In genomic region chr22:31093090-31093850, GRCh38 we compare ENCODE assay signal across 14 cellular contexts. TPM values are rescaled to one million over a fixed set of nuclear protein-coding genes. Genes with fewer than 3 reads are reported as not detected.
DNase-seq lines count a peak whose midpoint lies in the region; ATAC-seq and TF ChIP-seq lines count a peak whose summit lies in the region.
"Had no signal": no experiment of that assay in that cellular context is flagged by ENCODE, and none has a peak within 500 bp of the region (broad histone marks: within the 10 kb centered on the region; RNA-seq: fewer than 3 reads in every experiment).

No MANE protein-coding gene starts in this region.

- H3K4me1 ChIP-seq in BLaER1 (peaks cover 44% of the 10 kb centered on the region), heart right ventricle (peaks cover 0 to 81% (median 28%) of the 10 kb centered on the region in 9 donors), mesenchymal stem cell (ENCODE audit: control insufficient read depth, insufficient read depth, low read depth, low read length) (peaks cover 12% of the 10 kb centered on the region)

- H3K4me1 Mint-ChIP-seq in stimulated activated effector memory CD8-positive, alpha-beta T cell treated with anti-CD3 and anti-CD28 coated beads, Interleukin-12 subunit alpha, Interleukin-12 subunit beta, amount 100 ng/mL, for 72 hours: peaks cover 5% of the 10 kb centered on the region
- H3K4me1 Mint-ChIP-seq: mesothelial cell of epicardium had no signal

- no peak overlapping the region for H4K91ac ChIP-seq in mesenchymal stem cell (ENCODE audit: low read length)

- H3K27ac ChIP-seq in BLaER1 (peak overlapping the region; percentile 38), WERI-Rb-1 (peak overlapping the region; percentile 89), heart right ventricle (peak overlapping the region; percentile 78 to 97 (median 94)), mesenchymal stem cell (ENCODE audit: low read length, poor library complexity, severe bottlenecking) (no peak overlapping the region)

- H2AFZ ChIP-seq in mesenchymal stem cell (ENCODE audit: low read depth, low read length): no peak overlapping the region

- peaks cover 58% of the 10 kb centered on the region for H3K79me1 ChIP-seq in mesenchymal stem cell (replicated peaks; ENCODE audit: low read length, poor library complexity, severe bottlenecking)

- H4K8ac ChIP-seq in mesenchymal stem cell (ENCODE audit: low read length): no peak overlapping the region

- H3K4me3 ChIP-seq in BLaER1 (no peak overlapping the region), WERI-Rb-1 (ENCODE audit: low read depth, low read length) (no peak overlapping the region), heart right ventricle (peak overlapping the region; percentile 32 to 63 (median 57)), mesenchymal stem cell (ENCODE audit: insufficient read depth in 1 of 2, low read depth in 1 of 2, low read length in 2 of 2) (no peak overlapping the region)

- no peak overlapping the region for H3K14ac ChIP-seq in mesenchymal stem cell (ENCODE audit: low read length in 2 of 2)

- no peaks in the 10 kb centered on the region; the same call in 1 of the 2 replicates for H4K20me1 ChIP-seq in BLaER1

- H3K4me3 Mint-ChIP-seq in stimulated activated effector memory CD8-positive, alpha-beta T cell treated with anti-CD3 and anti-CD28 coated beads, Interleukin-12 subunit alpha, Interleukin-12 subunit beta, amount 100 ng/mL, for 72 hours: no peak overlapping the region
- H3K4me3 Mint-ChIP-seq: activated T-cell treated with anti-CD3 and anti-CD28 coated beads, Interleukin-2, amount 50 U/mL, for 4 hours; mesothelial cell of epicardium had no signal

- H3K18ac ChIP-seq in mesenchymal stem cell (ENCODE audit: low read depth in 1 of 2, low read length in 2 of 2): no peak overlapping the region

- H3K36me3 ChIP-seq in BLaER1: peaks cover 96% of the 10 kb centered on the region
- peaks cover 55% of the 10 kb centered on the region for H3K36me3 ChIP-seq in WERI-Rb-1
- H3K36me3 ChIP-seq in heart right ventricle: peaks cover 0 to 100% (median 91%) of the 10 kb centered on the region in 9 donors
- H3K36me3 ChIP-seq in mesenchymal stem cell (ENCODE audit: control insufficient read depth in 1 of 2, insufficient read depth in 2 of 2, low read depth in 1 of 2, low read length in 2 of 2): peaks cover 95 to 97% of the 10 kb centered on the region in 2 experiments

- DNase-seq in WERI-Rb-1 (no peak), heart right ventricle (peak; percentile 81 to 84), putamen (ENCODE audit: low spot score) (peak; percentile 68), mesenchymal stem cell (no peak), NCI-H1930 (lab: John Stamatoyannopoulos, UW) (no peak), HT-29 (ENCODE audit: low spot score) (no peak)
- DNase-seq in stimulated activated effector memory CD8-positive, alpha-beta T cell treated with anti-CD3 and anti-CD28 coated beads, Interleukin-12 subunit alpha, Interleukin-12 subunit beta, amount 100 ng/mL, for 72 hours (ENCODE audit: low spot score in 2 of 2): no peak
- DNase-seq: activated CD4-positive, CD25-positive, alpha-beta regulatory T cell treated with anti-CD3 and anti-CD28 coated beads, Interleukin-2, amount 50 U/mL, for 72 hours; activated T-cell treated with anti-CD3 and anti-CD28 coated beads, Interleukin-2, amount 50 U/mL, for 4 hours; KBM-7; NCI-H187 treated with DMSO at 0.1 percent for 48 hours had no signal

- no peak overlapping the region for H3K27ac Mint-ChIP-seq in stimulated activated effector memory CD8-positive, alpha-beta T cell treated with anti-CD3 and anti-CD28 coated beads, Interleukin-12 subunit alpha, Interleukin-12 subunit beta, amount 100 ng/mL, for 72 hours
- H3K27ac Mint-ChIP-seq: mesothelial cell of epicardium had no signal

- H3K4me2 ChIP-seq in BLaER1 (peak overlapping the region; percentile 76), mesenchymal stem cell (ENCODE audit: low read length, poor library complexity, severe bottlenecking) (no peak overlapping the region)

- no peak overlapping the region for H2BK15ac ChIP-seq in mesenchymal stem cell (ENCODE audit: low read depth, poor library complexity, severe bottlenecking)

- no peak overlapping the region for H3K23ac ChIP-seq in mesenchymal stem cell (ENCODE audit: low read length in 2 of 2)

- H3K9ac ChIP-seq in BLaER1 (0 out of 2 replicates have a peak overlapping the region, but pooled peaks have one; percentile 40), mesenchymal stem cell (ENCODE audit: low read length) (no peak overlapping the region)

- H3K4ac ChIP-seq in mesenchymal stem cell (ENCODE audit: low read depth in 1 of 2, low read length in 2 of 2): no peak overlapping the region

- no peaks in the 10 kb centered on the region for H3K9me3 Mint-ChIP-seq in stimulated activated effector memory CD8-positive, alpha-beta T cell treated with anti-CD3 and anti-CD28 coated beads, Interleukin-12 subunit alpha, Interleukin-12 subunit beta, amount 100 ng/mL, for 72 hours
- H3K9me3 Mint-ChIP-seq: activated T-cell treated with anti-CD3 and anti-CD28 coated beads, Interleukin-2, amount 50 U/mL, for 4 hours; mesothelial cell of epicardium had no signal

- TF ChIP-seq CTCF in WERI-Rb-1 (IDR thresholded peaks at IDR 0.05; ENCODE audit: low read depth, low read length) (no peak), heart right ventricle (IDR thresholded peaks at IDR 0.05) (no peak)

- no peak overlapping the region for H2BK12ac ChIP-seq in mesenchymal stem cell (ENCODE audit: low read length in 2 of 2)

- no peak overlapping the region for H2BK5ac ChIP-seq in mesenchymal stem cell (ENCODE audit: low read depth, low read length, poor library complexity, severe bottlenecking)

- intact Hi-C loops in heart right ventricle (cut with DNase I): loop anchor here in 4 of 10 donors (5.0 to 10.0 kb wide), 3 partner anchors 52 to 122 kb away; partner anchors contain the start of genes PLA2G3 (in 2 of the 4) and LIMK2 (in 1 of the 4)

- no peak overlapping the region for H2AK5ac ChIP-seq in mesenchymal stem cell (ENCODE audit: low read length, severe bottlenecking)

- H2BK120ac ChIP-seq in mesenchymal stem cell (ENCODE audit: low read depth, low read length): no peak overlapping the region

- WGBS in heart right ventricle, 2 donors: 47 to 60% methylated on average over 33 of the region's 33 CpGs
- 97% methylated on average over 29 of the region's 33 CpGs for WGBS in mesenchymal stem cell

- peak; percentile 69 to 88 (median 81) for ATAC-seq in heart right ventricle
- ATAC-seq in stimulated activated effector memory CD8-positive, alpha-beta T cell treated with anti-CD3 and anti-CD28 coated beads, Interleukin-12 subunit alpha, Interleukin-12 subunit beta, amount 100 ng/mL, for 72 hours: no peak
- ATAC-seq: activated T-cell treated with anti-CD3 and anti-CD28 coated beads, Interleukin-2, amount 50 U/mL, for 4 hours had no signal

- H3K36me3 Mint-ChIP-seq in stimulated activated effector memory CD8-positive, alpha-beta T cell treated with anti-CD3 and anti-CD28 coated beads, Interleukin-12 subunit alpha, Interleukin-12 subunit beta, amount 100 ng/mL, for 72 hours: no peaks in the 10 kb centered on the region

- H3K9me3 ChIP-seq in BLaER1 (no peaks in the 10 kb centered on the region), WERI-Rb-1 (ENCODE audit: severe bottlenecking) (no peaks in the 10 kb centered on the region), heart right ventricle (no peaks in the 10 kb centered on the region), mesenchymal stem cell (ENCODE audit: control insufficient read depth, low read length) (no peaks in the 10 kb centered on the region)

- no peaks in the 10 kb centered on the region for H3K27me3 ChIP-seq in BLaER1
- H3K27me3 ChIP-seq in WERI-Rb-1 (ENCODE audit: insufficient read depth, low read depth, severe bottlenecking): no peaks in the 10 kb centered on the region
- no peaks in the 10 kb centered on the region for H3K27me3 ChIP-seq in heart right ventricle
- no peaks in the 10 kb centered on the region for H3K27me3 ChIP-seq in mesenchymal stem cell (ENCODE audit: control insufficient read depth in 1 of 2, insufficient read depth in 1 of 2, low read length in 2 of 2)

RNA-seq across cellular contexts. Expression of gene SMTN, which starts 12.2 kb away (rescaled TPM):
- 100 to 1,000 TPM; 146 to 290 (median 204) TPM for total RNA-seq in heart right ventricle
- 100 to 1,000 TPM in 1 of 2 donors, 10 to 100 TPM in 1; 64.2 to 398 TPM for polyA plus RNA-seq in heart right ventricle
- polyA plus RNA-seq in mesenchymal stem cell (2013, experiment 1 of 2): 71.2 TPM
- 67.2 TPM for polyA plus RNA-seq in mesenchymal stem cell (2013, experiment 2 of 2)
- 76.5 and 80.4 TPM in 2 replicates for total RNA-seq in HT-29 (2014; rRNA removed; shearing (Covaris generic))

RNA-seq across cellular contexts. Expression of gene SELENOM, which starts 14.1 kb away (rescaled TPM):
- total RNA-seq in heart right ventricle: 10 to 100 TPM; 21.5 to 73.9 (median 45.3) TPM
- 100 to 1,000 TPM; 122 to 134 TPM for polyA plus RNA-seq in heart right ventricle
- polyA plus RNA-seq in mesenchymal stem cell (2013, experiment 1 of 2): 278 TPM
- polyA plus RNA-seq in mesenchymal stem cell (2013, experiment 2 of 2): 285 TPM
- total RNA-seq in HT-29 (2014; rRNA removed; shearing (Covaris generic)): 0.64 and 1.6 TPM in 2 replicates

RNA-seq across cellular contexts. Expression of gene INPP5J, which starts 29.5 kb away (rescaled TPM):
- total RNA-seq in heart right ventricle: 10 to 100 TPM; 15.2 to 31.7 (median 19.3) TPM
- 10 to 100 TPM in 1 of 2 donors, 1 to 10 TPM in 1; 7.9 to 14.0 TPM for polyA plus RNA-seq in heart right ventricle
- 2.2 TPM for polyA plus RNA-seq in mesenchymal stem cell (2013, experiment 1 of 2)
- 2.2 TPM for polyA plus RNA-seq in mesenchymal stem cell (2013, experiment 2 of 2)
- total RNA-seq in HT-29 (2014; rRNA removed; shearing (Covaris generic)): 1.8 TPM in 2 replicates

RNA-seq across cellular contexts. Expression of gene PLA2G3, which starts 47.0 kb away (rescaled TPM):
- not detected for total RNA-seq in heart right ventricle
- under 1 TPM in 1 of 2 donors, not detected in 1; 0.01 TPM for polyA plus RNA-seq in heart right ventricle
- polyA plus RNA-seq in mesenchymal stem cell (2013, experiment 1 of 2): 1.2 TPM
- polyA plus RNA-seq in mesenchymal stem cell (2013, experiment 2 of 2): 1.2 TPM
- not detected in 2 replicates for total RNA-seq in HT-29 (2014; rRNA removed; shearing (Covaris generic))
- total RNA-seq: activated T-cell treated with anti-CD3 and anti-CD28 coated beads, Interleukin-2, amount 50 U/mL, for 4 hours; urinary bladder had no signal
- polyA plus RNA-seq: urinary bladder had no signal

Comparison
In these comparisons a context has a peak if more than half of its experiments do, and no peak if none do; other contexts are left out.
1. H3K4me3 ChIP-seq: peak in heart right ventricle (10 of 10); none in BLaER1 (single experiment), WERI-Rb-1 (single experiment) and mesenchymal stem cell (0 of 2).
2. DNase-seq: peak in heart right ventricle (2 of 2) and putamen (single experiment); none in WERI-Rb-1 (single experiment), mesenchymal stem cell (single experiment), NCI-H1930 (0 of 2), stimulated activated effector memory CD8-positive, alpha-beta T cell treated with anti-CD3 and anti-CD28 coated beads, Interleukin-12 subunit alpha, Interleukin-12 subunit beta, amount 100 ng/mL, for 72 hours (0 of 2) and HT-29 (single experiment).